10 cellular contexts compared by ENCODE assay signal in the genomic region with DNA sequence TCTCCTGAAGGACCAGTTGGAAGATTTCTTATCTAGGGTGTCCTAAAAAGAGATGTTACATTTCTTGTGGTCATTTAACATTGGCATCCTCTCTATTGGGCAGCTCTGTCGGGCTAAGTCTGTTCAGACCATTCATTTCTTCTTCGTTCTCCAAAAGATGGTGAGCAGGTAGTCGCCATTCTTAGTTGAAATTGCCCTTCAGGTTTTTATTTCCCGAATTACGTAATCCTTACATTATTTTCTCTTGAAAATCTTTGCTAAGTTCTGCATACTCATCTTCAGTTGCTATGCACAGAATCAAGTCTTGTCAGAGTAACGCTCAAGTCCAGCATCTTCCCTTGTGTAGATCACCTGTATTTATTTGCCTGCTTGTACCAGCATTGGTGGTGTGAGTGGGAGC. TPM values are rescaled to one million over a fixed set of nuclear protein-coding genes. Genes with fewer than 3 reads are reported as not detected.
DNase-seq lines count a peak whose midpoint lies in the region; ATAC-seq, FAIRE-seq and TF ChIP-seq lines count a peak whose summit lies in the region.
"Had no signal": no experiment of that assay in that cellular context is flagged by ENCODE, and none has a peak within 500 bp of the region (broad histone marks: within the 10 kb centered on the region; RNA-seq: fewer than 3 reads in every experiment).

No MANE protein-coding gene starts in this region.

- H3K27me3 Mint-ChIP-seq in activated naive CD8-positive, alpha-beta T cell treated with anti-CD3 and anti-CD28 coated beads for 36 hours: no peaks in the 10 kb centered on the region
- no peaks in the 10 kb centered on the region for H3K27me3 Mint-ChIP-seq in stimulated activated naive B cell treated with anti-CD40 and anti-IgM and Interleukin-4, amounts not matched to agents 10 μg/mL and 1 μg/mL and 100 μg/mL, for 72 hours
- no peaks in the 10 kb centered on the region for H3K27me3 Mint-ChIP-seq in neural progenitor cell (ENCODE audit: insufficient read depth, low read depth)

- no peaks in the 10 kb centered on the region for H3K9me2 ChIP-seq in HCT116 (ENCODE audit: insufficient read depth)

- no peak overlapping the region for H3K4me3 Mint-ChIP-seq in activated naive CD8-positive, alpha-beta T cell treated with anti-CD3 and anti-CD28 coated beads for 36 hours
- H3K4me3 Mint-ChIP-seq in stimulated activated naive B cell treated with anti-CD40 and anti-IgM and Interleukin-4, amounts not matched to agents 10 μg/mL and 1 μg/mL and 100 μg/mL, for 72 hours: peak overlapping the region; percentile 26 to 32
- H3K4me3 Mint-ChIP-seq in neural progenitor cell: no peak overlapping the region

- H4K20me1 ChIP-seq in HCT116 (ENCODE audit: insufficient read depth) (peaks cover 16% of the 10 kb centered on the region; the same call in 1 of the 2 replicates), keratinocyte (ENCODE audit: control insufficient read depth, extremely low read depth, insufficient read depth, low read length) (peaks cover 17% of the 10 kb centered on the region), neural progenitor cell (ENCODE audit: low read depth) (peaks cover 83% of the 10 kb centered on the region)

- H3K9ac ChIP-seq in HCT116 (ENCODE audit: low read length) (no peak overlapping the region; the same call in 1 of the 2 replicates), keratinocyte (ENCODE audit: control insufficient read depth, extremely low read depth, insufficient read depth, low read length) (peak overlapping the region; percentile 43), neural progenitor cell (no peak overlapping the region)

- H3K4me1 ChIP-seq in HCT116 (ENCODE audit: control insufficient read depth in 1 of 2, insufficient read depth in 2 of 2, low read length in 2 of 2): peaks cover 22 to 46% of the 10 kb centered on the region in 2 experiments
- H3K4me1 ChIP-seq in keratinocyte (ENCODE audit: control insufficient read depth, extremely low read depth, insufficient read depth, low read length): peaks cover 39% of the 10 kb centered on the region
- no peaks in the 10 kb centered on the region for H3K4me1 ChIP-seq in neural progenitor cell
- H3K4me1 ChIP-seq in spleen: peaks cover 17 to 95% (median 76%) of the 10 kb centered on the region in 6 donors

- H3K4me2 ChIP-seq in HCT116 (ENCODE audit: low read length): peak overlapping the region; percentile 74
- H3K4me2 ChIP-seq in keratinocyte (ENCODE audit: control insufficient read depth, extremely low read depth, insufficient read depth, low read depth, low read length): no peak overlapping the region
- H3K4me2 ChIP-seq in neural progenitor cell: no peak overlapping the region

- BruUV-seq in HCT116 (replicated peaks; lab: Mats Ljungman, UMichigan): no TSS peak

- no peaks in the 10 kb centered on the region for H3F3A ChIP-seq in neural progenitor cell (ENCODE audit: low read depth)

- H3K27me3 ChIP-seq in HCT116 (ENCODE audit: insufficient read depth, low read length) (no peaks in the 10 kb centered on the region), keratinocyte (ENCODE audit: control insufficient read depth, extremely low read depth, insufficient read depth, low read length) (no peaks in the 10 kb centered on the region), neural progenitor cell (no peaks in the 10 kb centered on the region), spleen (replicated peaks in 1 of 7) (no peaks in the 10 kb centered on the region)

- H3K36me3 ChIP-seq in HCT116 (ENCODE audit: control insufficient read depth in 1 of 2, insufficient read depth in 2 of 2, low read length in 2 of 2) (peaks cover 24 to 26% of the 10 kb centered on the region in 2 experiments; a peak in 3 of 4 replicates), keratinocyte (ENCODE audit: control insufficient read depth in 2 of 2, extremely low read depth in 1 of 2, insufficient read depth in 2 of 2, low read length in 2 of 2) (peaks cover 6 to 22% of the 10 kb centered on the region in 2 experiments), neural progenitor cell (no peaks in the 10 kb centered on the region), spleen (peaks cover 0 to 85% (median 39%) of the 10 kb centered on the region in 6 donors)

- peaks cover 46% of the 10 kb centered on the region for H3K36me3 Mint-ChIP-seq in activated naive CD8-positive, alpha-beta T cell treated with anti-CD3 and anti-CD28 coated beads for 36 hours
- H3K36me3 Mint-ChIP-seq in stimulated activated naive B cell treated with anti-CD40 and anti-IgM and Interleukin-4, amounts not matched to agents 10 μg/mL and 1 μg/mL and 100 μg/mL, for 72 hours: peaks cover 39 to 52% of the 10 kb centered on the region in 2 donors
- peaks cover 44% of the 10 kb centered on the region for H3K36me3 Mint-ChIP-seq in neural progenitor cell

- intact Hi-C loops in HCT116 (cut with micrococcal nuclease): no loop called here
- intact Hi-C loops in spleen (cut with DNase I; ENCODE audit: low total_unique reads): no loop called here

- DNase-seq in HCT116 (ENCODE audit: low read depth, low spot score): no peak
- DNase-seq in activated naive CD8-positive, alpha-beta T cell treated with anti-CD3 and anti-CD28 coated beads for 36 hours: no peak
- no peak for DNase-seq in keratinocyte (ENCODE audit: low read depth, low spot score)
- no peak for DNase-seq in stimulated activated naive B cell treated with anti-CD40 and anti-IgM and Interleukin-4, amounts not matched to agents 10 μg/mL and 1 μg/mL and 100 μg/mL, for 72 hours
- DNase-seq in NCI-H2171 (lab: John Stamatoyannopoulos, UW): no peak
- no peak for DNase-seq in neural progenitor cell (ENCODE audit: low spot score)
- DNase-seq in spleen: no peak
- DNase-seq: NCI-H446 treated with DMSO at 0.1 percent for 48 hours had no signal

- H2AFZ ChIP-seq in HCT116 (ENCODE audit: low read depth, low read length, poor library complexity, severe bottlenecking) (no peak overlapping the region), keratinocyte (ENCODE audit: control insufficient read depth, low read length) (no peak overlapping the region), neural progenitor cell (replicated peaks) (no peak overlapping the region)

- WGBS in spleen, 5 donors: 89 to 95% (median 92%) methylated on average over 6 of the region's 6 CpGs

- H3K9me3 Mint-ChIP-seq in activated naive CD8-positive, alpha-beta T cell treated with anti-CD3 and anti-CD28 coated beads for 36 hours: no peaks in the 10 kb centered on the region
- no peaks in the 10 kb centered on the region for H3K9me3 Mint-ChIP-seq in stimulated activated naive B cell treated with anti-CD40 and anti-IgM and Interleukin-4, amounts not matched to agents 10 μg/mL and 1 μg/mL and 100 μg/mL, for 72 hours
- H3K9me3 Mint-ChIP-seq in neural progenitor cell: no peaks in the 10 kb centered on the region

- FAIRE-seq in keratinocyte (lab: Jason Lieb, UNC): no peak
- FAIRE-seq: frontal cortex had no signal

- ATAC-seq in HCT116: no peak
- ATAC-seq in stimulated activated naive B cell treated with anti-CD40 and anti-IgM and Interleukin-4, amounts not matched to agents 10 μg/mL and 1 μg/mL and 100 μg/mL, for 72 hours (replicated peaks): no peak

- H3K27ac Mint-ChIP-seq in activated naive CD8-positive, alpha-beta T cell treated with anti-CD3 and anti-CD28 coated beads for 36 hours: peak overlapping the region; percentile 26
- peak overlapping the region; percentile 97 for H3K27ac Mint-ChIP-seq in stimulated activated naive B cell treated with anti-CD40 and anti-IgM and Interleukin-4, amounts not matched to agents 10 μg/mL and 1 μg/mL and 100 μg/mL, for 72 hours
- H3K27ac Mint-ChIP-seq in neural progenitor cell: no peak overlapping the region

- POLR2A ChIA-PET in HCT116 (lab: Charles Lee): no interaction called here

- TF ChIP-seq CTCF in HCT116 (IDR thresholded peaks at IDR 0.05 in 2 of 3, conservative IDR thresholded peaks at IDR 0.05 in 1 of 3; ENCODE audit: borderline replicate concordance in 1 of 3, insufficient read depth in 1 of 3, low read depth in 2 of 3, low read length in 2 of 3) (no peak), keratinocyte (optimal IDR thresholded peaks at IDR 0.05 in 1 of 3, IDR thresholded peaks at IDR 0.05 in 1 of 3, conservative IDR thresholded peaks at IDR 0.05 in 1 of 3; ENCODE audit: extremely low read depth in 1 of 3, insufficient read depth in 2 of 3, low read length in 3 of 3) (no peak), neural progenitor cell (IDR thresholded peaks at IDR 0.05) (no peak), spleen (IDR thresholded peaks at IDR 0.05 in 8 of 11, conservative IDR thresholded peaks at IDR 0.05 in 3 of 11) (no peak)

- H3K4me3 ChIP-seq in HCT116 (replicated peaks in 1 of 2; ENCODE audit: low read depth in 1 of 2, low read length in 2 of 2): no peak overlapping the region
- H3K4me3 ChIP-seq in keratinocyte (ENCODE audit: control insufficient read depth in 2 of 3, extremely low read depth in 1 of 3, insufficient read depth in 2 of 3, low read depth in 1 of 3, low read length in 3 of 3): no peak overlapping the region
- H3K4me3 ChIP-seq in neural progenitor cell: no peak overlapping the region
- H3K4me3 ChIP-seq in spleen: no peak overlapping the region
- H3K4me3 ChIP-seq: thoracic aorta had no signal

- TF ChIP-seq POLR2A in HCT116 (IDR thresholded peaks at IDR 0.05; ENCODE audit: borderline replicate concordance, extremely low read depth, insufficient read depth, insufficient read length) (no peak), spleen (IDR thresholded peaks at IDR 0.05) (no peak)

- H3K27ac ChIP-seq in HCT116 (ENCODE audit: low read depth, low read length) (peak overlapping the region; percentile 60; the same call in 1 of the 2 replicates), keratinocyte (ENCODE audit: control insufficient read depth, insufficient read depth, low read length) (peak overlapping the region; percentile 67), neural progenitor cell (no peak overlapping the region), spleen (peak overlapping the region in 4 of 8 donors; percentile 42 to 81 (median 66))

- RAD21 ChIA-PET in HCT116 (lab: Charles Lee; ENCODE audit: low non-redundant PET in 1 of 2, low total read pairs in 2 of 2, uncharacterized antibody in 2 of 2, unreplicated experiment in 2 of 2): no interaction called here

- H3K9me3 ChIP-seq in HCT116 (ENCODE audit: control insufficient read depth in 1 of 2, insufficient read depth in 1 of 2, low read depth in 1 of 2, low read length in 2 of 2): no peaks in the 10 kb centered on the region
- no peaks in the 10 kb centered on the region for H3K9me3 ChIP-seq in keratinocyte (ENCODE audit: control insufficient read depth, low read depth, low read length)
- H3K9me3 ChIP-seq in neural progenitor cell (ENCODE audit: low read depth): no peaks in the 10 kb centered on the region
- H3K9me3 ChIP-seq in spleen: no peaks in the 10 kb centered on the region
- H3K9me3 ChIP-seq: thoracic aorta had no signal

- peaks cover 5% of the 10 kb centered on the region for H3K9me1 ChIP-seq in keratinocyte (ENCODE audit: control insufficient read depth, extremely low read depth, insufficient read depth, low read length)

- peaks cover 41% of the 10 kb centered on the region for H3K4me1 Mint-ChIP-seq in activated naive CD8-positive, alpha-beta T cell treated with anti-CD3 and anti-CD28 coated beads for 36 hours
- peaks cover 37 to 73% of the 10 kb centered on the region in 2 donors for H3K4me1 Mint-ChIP-seq in stimulated activated naive B cell treated with anti-CD40 and anti-IgM and Interleukin-4, amounts not matched to agents 10 μg/mL and 1 μg/mL and 100 μg/mL, for 72 hours
- peaks cover 7% of the 10 kb centered on the region for H3K4me1 Mint-ChIP-seq in neural progenitor cell

- H3K79me2 ChIP-seq in HCT116 (ENCODE audit: insufficient read depth, low read length) (peaks cover 98% of the 10 kb centered on the region), keratinocyte (ENCODE audit: control insufficient read depth, insufficient read depth, low read length) (peaks cover 85% of the 10 kb centered on the region), neural progenitor cell (ENCODE audit: low read depth) (peaks cover 100% of the 10 kb centered on the region)

- dilution Hi-C loops in keratinocyte (cut with MboI; ENCODE audit: extremely low pct_ligation_motif_present, low sequenced_read_pairs): no loop called here

- CTCF ChIA-PET in HCT116 (lab: Charles Lee): no interaction called here

- TF ChIP-seq RAD21 in HCT116 (IDR thresholded peaks at IDR 0.05; ENCODE audit: low read depth): no peak

RNA-seq across cellular contexts. Expression of a gene that starts 19.8 kb away (rescaled TPM):
- 269 TPM for total RNA-seq in HCT116 (2021; ENCODE audit: unreplicated experiment)
- polyA plus RNA-seq in HCT116 (2012): 312 and 339 TPM in 2 replicates
- total RNA-seq in activated naive CD8-positive, alpha-beta T cell treated with anti-CD3 and anti-CD28 coated beads for 36 hours: 100 to 1,000 TPM; 203 TPM
- polyA plus RNA-seq in keratinocyte: 346 to 659 TPM (median 493 TPM) in 3 replicates
- polyA plus RNA-seq in keratinocyte (2011; ENCODE audit: low read depth): 140 TPM
- polyA plus RNA-seq in keratinocyte (2011; cell fraction: cytosol; rRNA removed): 508 and 578 TPM in 2 replicates
- polyA plus RNA-seq in keratinocyte (2011; cell fraction: nucleus; rRNA removed): 330 and 385 TPM in 2 replicates
- polyA plus RNA-seq in keratinocyte (2012; ENCODE audit: low replicate concordance): 351 and 430 TPM in 2 replicates
- 134 to 352 TPM (median 344 TPM) in 3 replicates for polyA minus RNA-seq in keratinocyte
- 249 TPM for polyA minus RNA-seq in keratinocyte (2011; cell fraction: cytosol; rRNA and poly(A)+ RNA removed)
- 49.1 and 95.7 TPM in 2 replicates for polyA minus RNA-seq in keratinocyte (2011; cell fraction: nucleus; rRNA and poly(A)+ RNA removed)
- 67.9 and 91.8 TPM in 2 replicates for total RNA-seq in neural progenitor cell (ENCODE audit: low replicate concordance)
- total RNA-seq in spleen: 100 to 1,000 TPM; 135 to 200 (median 174) TPM
- 100 to 1,000 TPM; 137 to 185 (median 162) TPM for polyA plus RNA-seq in spleen

RNA-seq across cellular contexts. Expression of a gene that starts 45.3 kb away (rescaled TPM):
- total RNA-seq in HCT116 (2021; ENCODE audit: unreplicated experiment) (17.4 TPM), neural progenitor cell (ENCODE audit: low replicate concordance) (27.4 and 31.8 TPM in 2 replicates), spleen (10 to 100 TPM; 10.5 to 14.6 (median 12.2) TPM)
- 12.0 and 13.3 TPM in 2 replicates for polyA plus RNA-seq in HCT116 (2012)
- 10 to 100 TPM; 13.7 to 15.5 TPM for total RNA-seq in activated naive CD8-positive, alpha-beta T cell treated with anti-CD3 and anti-CD28 coated beads for 36 hours
- polyA plus RNA-seq in keratinocyte (11.5 to 17.2 TPM (median 16.8 TPM) in 3 replicates), spleen (10 to 100 TPM in 2 of 3 donors, 1 to 10 TPM in 1; 6.3 to 10.3 (median 10.2) TPM)
- polyA plus RNA-seq in keratinocyte (2011; ENCODE audit: low read depth): 10.2 TPM
- 15.1 and 25.3 TPM in 2 replicates for polyA plus RNA-seq in keratinocyte (2011; cell fraction: cytosol; rRNA removed)
- polyA plus RNA-seq in keratinocyte (2011; cell fraction: nucleus; rRNA removed): 9.7 and 10.0 TPM in 2 replicates
- polyA plus RNA-seq in keratinocyte (2012; ENCODE audit: low replicate concordance): 9.9 and 17.8 TPM in 2 replicates
- polyA minus RNA-seq in keratinocyte: 6.3 to 14.4 TPM (median 10.8 TPM) in 3 replicates
- 49.5 TPM for polyA minus RNA-seq in keratinocyte (2011; cell fraction: cytosol; rRNA and poly(A)+ RNA removed)
- 3.6 and 4.7 TPM in 2 replicates for polyA minus RNA-seq in keratinocyte (2011; cell fraction: nucleus; rRNA and poly(A)+ RNA removed)

RNA-seq across cellular contexts. Expression of a gene that starts 53.6 kb away (rescaled TPM):
- total RNA-seq in HCT116 (2021; ENCODE audit: unreplicated experiment) (30.2 TPM), neural progenitor cell (ENCODE audit: low replicate concordance) (28.0 and 36.1 TPM in 2 replicates), spleen (10 to 100 TPM; 14.4 to 35.1 (median 25.3) TPM)
- polyA plus RNA-seq in HCT116 (2012): 17.1 and 18.3 TPM in 2 replicates
- 10 to 100 TPM; 15.7 to 17.1 TPM for total RNA-seq in activated naive CD8-positive, alpha-beta T cell treated with anti-CD3 and anti-CD28 coated beads for 36 hours
- polyA plus RNA-seq in keratinocyte (15.5 to 29.7 TPM (median 20.8 TPM) in 3 replicates), spleen (10 to 100 TPM in 2 of 3 donors, 1 to 10 TPM in 1; 7.2 to 29.2 (median 18.4) TPM)
- 24.8 TPM for polyA plus RNA-seq in keratinocyte (2011; ENCODE audit: low read depth)
- 7.7 and 7.9 TPM in 2 replicates for polyA plus RNA-seq in keratinocyte (2011; cell fraction: cytosol; rRNA removed)
- polyA plus RNA-seq in keratinocyte (2011; cell fraction: nucleus; rRNA removed): 59.6 and 61.5 TPM in 2 replicates
- 13.1 and 32.3 TPM in 2 replicates for polyA plus RNA-seq in keratinocyte (2012; ENCODE audit: low replicate concordance)
- polyA minus RNA-seq in keratinocyte: 34.8 to 51.1 TPM (median 41.2 TPM) in 3 replicates
- 20.7 TPM for polyA minus RNA-seq in keratinocyte (2011; cell fraction: cytosol; rRNA and poly(A)+ RNA removed)
- 53.1 and 91.4 TPM in 2 replicates for polyA minus RNA-seq in keratinocyte (2011; cell fraction: nucleus; rRNA and poly(A)+ RNA removed)

Comparison
In these comparisons a context has a peak if more than half of its experiments do, and no peak if none do; other contexts are left out.
1. H3K4me3 Mint-ChIP-seq: peak in stimulated activated naive B cell treated with anti-CD40 and anti-IgM and Interleukin-4, amounts not matched to agents 10 μg/mL and 1 μg/mL and 100 μg/mL, for 72 hours (2 of 2); none in activated naive CD8-positive, alpha-beta T cell treated with anti-CD3 and anti-CD28 coated beads for 36 hours (single experiment) and neural progenitor cell (single experiment).